ENCODE assay signal across 11 cellular contexts in the genomic region with DNA sequence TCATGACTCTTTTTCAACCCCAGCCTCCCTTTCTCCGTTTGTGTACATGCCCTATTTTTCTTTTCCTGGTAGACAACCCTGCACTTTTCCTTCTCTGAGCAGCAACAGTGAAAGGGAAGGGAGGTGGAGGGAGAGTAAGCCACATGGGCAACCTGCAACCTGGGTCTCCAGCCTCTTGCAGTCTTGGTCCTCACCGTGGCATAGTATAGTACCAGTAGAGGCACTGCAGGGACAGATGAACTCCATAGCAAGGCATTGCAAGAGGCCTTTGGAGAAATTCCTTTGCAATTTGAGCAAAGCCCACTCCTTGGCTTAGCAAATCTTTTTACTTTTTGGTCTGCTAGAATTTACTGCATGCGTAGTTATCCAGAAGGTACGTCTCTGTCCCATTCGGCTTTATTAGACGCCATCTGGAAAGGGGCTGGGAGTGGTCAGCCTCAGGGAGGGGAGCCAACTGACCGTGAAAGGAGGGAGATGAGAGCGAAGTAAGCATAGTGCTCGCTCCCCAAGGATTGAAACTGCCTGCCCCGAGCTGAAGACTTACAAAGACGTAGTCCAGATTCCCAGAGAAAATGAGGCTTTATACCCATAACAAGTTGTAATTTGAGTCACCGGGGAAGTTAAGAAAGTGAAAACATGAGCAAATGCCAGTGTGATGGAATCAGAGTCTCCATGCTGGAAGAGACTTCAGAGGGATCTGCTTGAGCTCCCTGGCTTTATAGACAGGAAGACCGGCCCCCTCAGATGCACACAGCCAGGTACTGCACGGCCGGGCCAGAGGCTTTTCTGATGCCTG.
A peak's percentile ranks its signal among the peaks of the same experiment; 100 is the strongest.
DNase-seq lines count a peak whose midpoint lies in the region; ATAC-seq and TF ChIP-seq lines count a peak whose summit lies in the region.
"Had no signal": no experiment of that assay in that cellular context is flagged by ENCODE, and none has a peak within 500 bp of the region (broad histone marks: within the 10 kb centered on the region; RNA-seq: fewer than 3 reads in every experiment).

No MANE protein-coding gene starts in this region.

- H3K27ac Mint-ChIP-seq in GM23338, result no peak overlapping the region
- H3K27ac Mint-ChIP-seq in activated T-helper 1 cell treated with anti-CD3 and anti-CD28 coated beads, Interleukin-12 subunit alpha, Interleukin-12 subunit beta, Interleukin-2, Interleukin-4 antibody, amounts not matched to agents 30 ng/mL and 10 ng/mL and 1 ng/mL, durations not matched to agents 14 hours and 24 hours and 36 hours, result no peak overlapping the region
- H3K27ac Mint-ChIP-seq: activated CD4-positive, alpha-beta memory T cell treated with anti-CD3 and anti-CD28 coated beads for 36 hours had no signal

- H3K9me3 ChIP-seq in smooth muscle cell (replicated peaks; ENCODE audit: low read depth), result no peaks in the 10 kb centered on the region
- H3K9me3 ChIP-seq: adrenal gland had no signal

- intact Hi-C loops in activated T-helper 1 cell treated with anti-CD3 and anti-CD28 coated beads, Interleukin-12 subunit alpha, Interleukin-12 subunit beta, Interleukin-2, Interleukin-4 antibody, amounts not matched to agents 30 ng/mL and 10 ng/mL and 1 ng/mL, durations not matched to agents 14 hours and 24 hours and 36 hours (cut with micrococcal nuclease), result loop anchor here (5.0 kb wide), 1 partner anchor 198 kb away; no protein-coding TSS in a partner anchor

- H3K36me3 Mint-ChIP-seq in GM23338 (ENCODE audit: low read depth), result no peaks in the 10 kb centered on the region
- H3K36me3 Mint-ChIP-seq in activated T-helper 1 cell treated with anti-CD3 and anti-CD28 coated beads, Interleukin-12 subunit alpha, Interleukin-12 subunit beta, Interleukin-2, Interleukin-4 antibody, amounts not matched to agents 30 ng/mL and 10 ng/mL and 1 ng/mL, durations not matched to agents 14 hours and 24 hours and 36 hours (ENCODE audit: low read depth), result no peaks in the 10 kb centered on the region
- H3K36me3 Mint-ChIP-seq: activated CD4-positive, alpha-beta memory T cell treated with anti-CD3 and anti-CD28 coated beads for 36 hours had no signal

- no peaks in the 10 kb centered on the region for H3F3A ChIP-seq in GM23338 (replicated peaks; ENCODE audit: low read depth)
- H3F3A ChIP-seq in smooth muscle cell (ENCODE audit: low read depth), result peaks cover 7% of the 10 kb centered on the region

- H3K27me3 ChIP-seq in GM23338 (ENCODE audit: insufficient read depth) (no peaks in the 10 kb centered on the region), brain microvascular endothelial cell (replicated peaks) (peaks cover 2% of the 10 kb centered on the region), smooth muscle cell (ENCODE audit: low read depth) (no peaks in the 10 kb centered on the region)
- H3K27me3 ChIP-seq: adrenal gland had no signal

- no peaks in the 10 kb centered on the region for H3K27me3 Mint-ChIP-seq in GM23338 (ENCODE audit: insufficient read depth, low read depth, poor library complexity)
- peaks cover 16% of the 10 kb centered on the region for H3K27me3 Mint-ChIP-seq in activated T-helper 1 cell treated with anti-CD3 and anti-CD28 coated beads, Interleukin-12 subunit alpha, Interleukin-12 subunit beta, Interleukin-2, Interleukin-4 antibody, amounts not matched to agents 30 ng/mL and 10 ng/mL and 1 ng/mL, durations not matched to agents 14 hours and 24 hours and 36 hours (ENCODE audit: insufficient read depth)

- H3K4me3 ChIP-seq in GM23338 (no peak overlapping the region), brain microvascular endothelial cell (ENCODE audit: low read depth, low read length) (no peak overlapping the region), smooth muscle cell (peak overlapping the region; percentile 20)
- H3K4me3 ChIP-seq: adrenal gland had no signal

- 31% methylated on average over 15 of the region's 15 CpGs for WGBS in smooth muscle cell (ENCODE audit: low lambda C conversion rate)

- peak; percentile 69 for ATAC-seq in GM23338

- H3K4me1 ChIP-seq in GM23338 (ENCODE audit: insufficient read depth) (no peaks in the 10 kb centered on the region), smooth muscle cell (ENCODE audit: low read depth) (no peaks in the 10 kb centered on the region)
- H3K4me1 ChIP-seq: adrenal gland had no signal

- in situ Hi-C loops in brain microvascular endothelial cell (cut with HindIII; ENCODE audit: low pct_ligation_motif_present, low sequenced_read_pairs), result no loop called here

- H3K36me3 ChIP-seq in GM23338 (ENCODE audit: insufficient read depth) (no peaks in the 10 kb centered on the region), brain microvascular endothelial cell (replicated peaks) (no peaks in the 10 kb centered on the region), smooth muscle cell (ENCODE audit: low read depth) (no peaks in the 10 kb centered on the region)
- H3K36me3 ChIP-seq: adrenal gland had no signal

- H2AFZ ChIP-seq in GM23338 (no peak overlapping the region), smooth muscle cell (ENCODE audit: low read depth) (no peak overlapping the region)

- DNase-seq in GM23338 (ENCODE audit: low spot score), result no peak
- peak; percentile 51 for DNase-seq in brain microvascular endothelial cell
- DNase-seq in kidney tubule cell (ENCODE audit: low spot score), result peak; percentile 47
- DNase-seq in smooth muscle cell (lab: John Stamatoyannopoulos, UW; ENCODE audit: unreplicated experiment), result no peak
- DNase-seq in activated T-helper 1 cell treated with anti-CD3 and anti-CD28 coated beads, Interleukin-12 subunit alpha, Interleukin-12 subunit beta, Interleukin-2, Interleukin-4 antibody, amounts not matched to agents 30 ng/mL and 10 ng/mL and 1 ng/mL, durations not matched to agents 14 hours and 24 hours and 36 hours (ENCODE audit: low spot score), result no peak
- no peak for DNase-seq in GM20000 (ENCODE audit: low spot score)
- DNase-seq in germinal center (ENCODE audit: low spot score), result no peak
- no peak for DNase-seq in DMS53 treated with DMSO at 0.1 percent for 48 hours (lab: John Stamatoyannopoulos, UW; ENCODE audit: unreplicated experiment)
- DNase-seq: activated CD4-positive, alpha-beta memory T cell treated with anti-CD3 and anti-CD28 coated beads for 36 hours; adrenal gland; NCI-H526 had no signal

- H4K20me1 ChIP-seq in GM23338 (replicated peaks; ENCODE audit: insufficient read depth) (no peaks in the 10 kb centered on the region), smooth muscle cell (ENCODE audit: low read depth) (no peaks in the 10 kb centered on the region)

- H3K4me2 ChIP-seq in GM23338, result no peak overlapping the region
- H3K4me2 ChIP-seq in smooth muscle cell, result peak overlapping the region; percentile 79

- H3K4me3 Mint-ChIP-seq in GM23338, result no peak overlapping the region
- H3K4me3 Mint-ChIP-seq in activated T-helper 1 cell treated with anti-CD3 and anti-CD28 coated beads, Interleukin-12 subunit alpha, Interleukin-12 subunit beta, Interleukin-2, Interleukin-4 antibody, amounts not matched to agents 30 ng/mL and 10 ng/mL and 1 ng/mL, durations not matched to agents 14 hours and 24 hours and 36 hours, result no peak overlapping the region
- H3K4me3 Mint-ChIP-seq: activated CD4-positive, alpha-beta memory T cell treated with anti-CD3 and anti-CD28 coated beads for 36 hours had no signal

- H3K27ac ChIP-seq in GM23338 (ENCODE audit: low read depth) (no peak overlapping the region), brain microvascular endothelial cell (no peak overlapping the region), smooth muscle cell (ENCODE audit: low read depth) (peak overlapping the region; percentile 74)

- no peaks in the 10 kb centered on the region for H3K79me2 ChIP-seq in GM23338 (replicated peaks; ENCODE audit: insufficient read depth)
- no peaks in the 10 kb centered on the region for H3K79me2 ChIP-seq in smooth muscle cell (ENCODE audit: low read depth)

- peak overlapping the region; percentile 9 for H3K9ac ChIP-seq in smooth muscle cell (ENCODE audit: low read depth)

- peaks cover 5% of the 10 kb centered on the region; the same call in 2 of the 3 replicates for H3K4me1 Mint-ChIP-seq in GM23338
- peaks cover 12% of the 10 kb centered on the region for H3K4me1 Mint-ChIP-seq in activated T-helper 1 cell treated with anti-CD3 and anti-CD28 coated beads, Interleukin-12 subunit alpha, Interleukin-12 subunit beta, Interleukin-2, Interleukin-4 antibody, amounts not matched to agents 30 ng/mL and 10 ng/mL and 1 ng/mL, durations not matched to agents 14 hours and 24 hours and 36 hours (ENCODE audit: low read depth)

- no peaks in the 10 kb centered on the region for H3K9me3 Mint-ChIP-seq in GM23338
- H3K9me3 Mint-ChIP-seq in activated T-helper 1 cell treated with anti-CD3 and anti-CD28 coated beads, Interleukin-12 subunit alpha, Interleukin-12 subunit beta, Interleukin-2, Interleukin-4 antibody, amounts not matched to agents 30 ng/mL and 10 ng/mL and 1 ng/mL, durations not matched to agents 14 hours and 24 hours and 36 hours, result no peaks in the 10 kb centered on the region
- H3K9me3 Mint-ChIP-seq: activated CD4-positive, alpha-beta memory T cell treated with anti-CD3 and anti-CD28 coated beads for 36 hours had no signal

- 0 out of 2 replicates have a peak, but pooled peaks cover 3% of the 10 kb centered on the region for H3K9me2 ChIP-seq in GM23338 (ENCODE audit: insufficient read depth)

- TF ChIP-seq CTCF in GM23338 (conservative IDR thresholded peaks at IDR 0.05; ENCODE audit: low read depth in 2 of 2), result no peak
- TF ChIP-seq CTCF in brain microvascular endothelial cell (IDR thresholded peaks at IDR 0.05; ENCODE audit: low read depth, low read length, missing control alignments), result peak; percentile 5
- peak; percentile 6 for TF ChIP-seq CTCF in smooth muscle cell (IDR thresholded peaks at IDR 0.05; ENCODE audit: borderline replicate concordance, insufficient read depth, poor library complexity, severe bottlenecking)
- TF ChIP-seq CTCF in GM20000 (IDR thresholded peaks at IDR 0.05; ENCODE audit: extremely low read depth, missing control alignments), result no peak

TF ChIP-seq in GM23338, 12 proteins besides CTCF, POLR2A, EP300 and RAD21 (continues in another document):
- TF ChIP-seq STAT1 (IDR thresholded peaks at IDR 0.05; ENCODE audit: unreplicated experiment) (no peak), EZH2 (IDR thresholded peaks at IDR 0.05; ENCODE audit: low read depth, unreplicated experiment) (no peak), JUNB (IDR thresholded peaks at IDR 0.05; ENCODE audit: unreplicated experiment) (no peak), NANOG (IDR thresholded peaks at IDR 0.05; ENCODE audit: borderline replicate concordance) (no peak)
- TF ChIP-seq, protein P1, sequence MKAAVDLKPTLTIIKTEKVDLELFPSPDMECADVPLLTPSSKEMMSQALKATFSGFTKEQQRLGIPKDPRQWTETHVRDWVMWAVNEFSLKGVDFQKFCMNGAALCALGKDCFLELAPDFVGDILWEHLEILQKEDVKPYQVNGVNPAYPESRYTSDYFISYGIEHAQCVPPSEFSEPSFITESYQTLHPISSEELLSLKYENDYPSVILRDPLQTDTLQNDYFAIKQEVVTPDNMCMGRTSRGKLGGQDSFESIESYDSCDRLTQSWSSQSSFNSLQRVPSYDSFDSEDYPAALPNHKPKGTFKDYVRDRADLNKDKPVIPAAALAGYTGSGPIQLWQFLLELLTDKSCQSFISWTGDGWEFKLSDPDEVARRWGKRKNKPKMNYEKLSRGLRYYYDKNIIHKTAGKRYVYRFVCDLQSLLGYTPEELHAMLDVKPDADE (IDR thresholded peaks at IDR 0.05), result no peak

Comparison
In these comparisons a context has a peak if more than half of its experiments do, and no peak if none do; other contexts are left out.
1. DNase-seq: peak in brain microvascular endothelial cell (single experiment) and kidney tubule cell (single experiment); none in GM23338 (single experiment), smooth muscle cell (single experiment), activated T-helper 1 cell treated with anti-CD3 and anti-CD28 coated beads, Interleukin-12 subunit alpha, Interleukin-12 subunit beta, Interleukin-2, Interleukin-4 antibody, amounts not matched to agents 30 ng/mL and 10 ng/mL and 1 ng/mL, durations not matched to agents 14 hours and 24 hours and 36 hours (single experiment), GM20000 (single experiment), germinal center (single experiment) and DMS53 treated with DMSO at 0.1 percent for 48 hours (single experiment).
2. CTCF ChIP-seq: peak in brain microvascular endothelial cell (single experiment) and smooth muscle cell (single experiment); none in GM23338 (0 of 2) and GM20000 (single experiment).